In the genomic region with DNA sequence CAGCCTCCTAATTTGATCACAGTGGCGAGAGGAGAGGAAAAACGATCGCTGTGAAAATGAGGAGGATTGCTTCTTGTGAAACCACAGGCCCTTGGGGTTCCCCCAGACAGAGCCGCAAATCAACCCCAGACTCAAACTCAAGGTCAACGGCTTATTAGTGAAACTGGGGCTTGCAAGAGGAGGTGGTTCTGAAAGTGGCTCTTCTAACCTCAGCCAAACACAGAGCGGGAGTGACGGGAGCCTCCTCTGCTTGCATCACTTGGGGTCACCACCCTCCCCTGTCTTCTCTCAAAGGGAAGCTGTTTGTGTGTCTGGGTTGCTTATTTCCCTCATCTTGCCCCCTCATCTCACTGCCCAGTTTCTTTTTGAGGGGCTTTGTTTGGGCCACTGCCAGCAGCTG, we compare ENCODE assay signal across 14 cellular contexts. TPM values are rescaled to one million over a fixed set of nuclear protein-coding genes. Genes with fewer than 3 reads are reported as not detected.
DNase-seq lines count a peak whose midpoint lies in the region; ATAC-seq, FAIRE-seq and TF ChIP-seq lines count a peak whose summit lies in the region.
"Had no signal": no experiment of that assay in that cellular context is flagged by ENCODE, and none has a peak within 500 bp of the region (broad histone marks: within the 10 kb centered on the region; RNA-seq: fewer than 3 reads in every experiment).

No MANE protein-coding gene starts in this region.

- H3K36me3 Mint-ChIP-seq in activated CD8-positive, alpha-beta T cell treated with anti-CD3 and anti-CD28 coated beads, Interleukin-2, amount 10 ng/mL, durations not matched to agents 7 days and 5 days (ENCODE audit: low read depth): no peaks in the 10 kb centered on the region
- H3K36me3 Mint-ChIP-seq: CD8-positive, alpha-beta T cell; memory B cell had no signal

- H3K4me3 Mint-ChIP-seq in activated CD8-positive, alpha-beta T cell treated with anti-CD3 and anti-CD28 coated beads, Interleukin-2, amount 10 ng/mL, durations not matched to agents 7 days and 5 days: no peak overlapping the region
- H3K4me3 Mint-ChIP-seq: CD8-positive, alpha-beta T cell; memory B cell had no signal

- H3K4me3 ChIP-seq in small intestine (ENCODE audit: low read depth in 1 of 2, low read length in 2 of 2) (no peak overlapping the region), left lung (no peak overlapping the region)
- H3K4me3 ChIP-seq: right lobe of liver had no signal

- H3K27ac ChIP-seq in small intestine (ENCODE audit: low read depth in 1 of 2, low read length in 1 of 2) (no peak overlapping the region), left lung (no peak overlapping the region)
- H3K27ac ChIP-seq: right lobe of liver had no signal

- peaks cover 13% of the 10 kb centered on the region for H3K4me1 Mint-ChIP-seq in activated CD8-positive, alpha-beta T cell treated with anti-CD3 and anti-CD28 coated beads, Interleukin-2, amount 10 ng/mL, durations not matched to agents 7 days and 5 days (ENCODE audit: low read depth)
- H3K4me1 Mint-ChIP-seq: memory B cell had no signal

- FAIRE-seq in small intestine (lab: Jason Lieb, UNC): no peak

- peak; percentile 80 for ATAC-seq in GM18873 (IDR thresholded peaks at IDR 0.05; ENCODE audit: low FRiP score, unreplicated experiment)
- ATAC-seq in HG02798 (IDR thresholded peaks at IDR 0.05; ENCODE audit: poor library complexity, unreplicated experiment): peak; percentile 92
- peak; percentile 26 for ATAC-seq in activated CD8-positive, alpha-beta T cell treated with anti-CD3 and anti-CD28 coated beads, Interleukin-2, amount 10 ng/mL, durations not matched to agents 7 days and 5 days
- no peak for ATAC-seq in left lung
- ATAC-seq: CD8-positive, alpha-beta T cell; right lobe of liver; SK-N-SH treated with all-trans-retinoic acid at 6 μM for 48 hours had no signal

- WGBS in small intestine, 3 donors: 67 to 77% (median 69%) methylated on average over 7 of the region's 7 CpGs

- peak; percentile 55 for DNase-seq in GM10266 (ENCODE audit: extremely low spot score)
- peak; percentile 42 for DNase-seq in activated CD8-positive, alpha-beta T cell treated with anti-CD3 and anti-CD28 coated beads, Interleukin-2, amount 10 ng/mL, durations not matched to agents 7 days and 5 days
- no peak for DNase-seq in small intestine
- DNase-seq in globus pallidus (ENCODE audit: low spot score): no peak
- no peak for DNase-seq in left lung
- DNase-seq in DMS 273 treated with DMSO at 0.1 percent for 48 hours (lab: John Stamatoyannopoulos, UW): no peak
- DNase-seq: CD8-positive, alpha-beta T cell; cortex of kidney; NCI-H1694 treated with DMSO at 0.1 percent for 48 hours; right lobe of liver had no signal

- CTCF ChIA-PET in activated CD8-positive, alpha-beta T cell treated with anti-CD3 and anti-CD28 coated beads, Interleukin-2, amount 10 ng/mL, durations not matched to agents 7 days and 5 days (lab: Charles Lee): interaction anchor here (2.8 kb wide), 1 partner anchor 224 kb away, joined by 11 read pairs; no protein-coding TSS in a partner anchor

- H3K27me3 Mint-ChIP-seq in activated CD8-positive, alpha-beta T cell treated with anti-CD3 and anti-CD28 coated beads, Interleukin-2, amount 10 ng/mL, durations not matched to agents 7 days and 5 days (ENCODE audit: low read depth): peaks cover 31% of the 10 kb centered on the region

- intact Hi-C loops in left lung (cut with DNase I): loop anchor here in 1 of 2 donors (10.0 kb wide), 1 partner anchor 219 kb away; no protein-coding TSS in a partner anchor

- H3K4me1 ChIP-seq in small intestine (ENCODE audit: control insufficient read depth in 2 of 2, insufficient read depth in 1 of 2, low read depth in 1 of 2, low read length in 1 of 2) (no peaks in the 10 kb centered on the region), left lung (no peaks in the 10 kb centered on the region)
- H3K4me1 ChIP-seq: right lobe of liver had no signal

- POLR2A ChIA-PET in activated CD8-positive, alpha-beta T cell treated with anti-CD3 and anti-CD28 coated beads, Interleukin-2, amount 10 ng/mL, durations not matched to agents 7 days and 5 days (lab: Charles Lee): no interaction called here

- H3K27ac Mint-ChIP-seq in activated CD8-positive, alpha-beta T cell treated with anti-CD3 and anti-CD28 coated beads, Interleukin-2, amount 10 ng/mL, durations not matched to agents 7 days and 5 days: no peak overlapping the region
- H3K27ac Mint-ChIP-seq: CD8-positive, alpha-beta T cell; memory B cell had no signal

- TF ChIP-seq CTCF in GM10266 (IDR thresholded peaks at IDR 0.05; ENCODE audit: control insufficient read depth, insufficient read depth, low read depth, missing control alignments) (no peak), left lung (IDR thresholded peaks at IDR 0.05) (no peak)

- H3K9me3 ChIP-seq in small intestine (ENCODE audit: control insufficient read depth, low read depth) (no peaks in the 10 kb centered on the region), left lung (no peaks in the 10 kb centered on the region)
- H3K9me3 ChIP-seq: right lobe of liver had no signal

- H3K27me3 ChIP-seq in small intestine (ENCODE audit: control insufficient read depth in 2 of 2, insufficient read depth in 2 of 2, low read length in 2 of 2) (peaks cover 0 to 2% of the 10 kb centered on the region in 2 donors), left lung (peaks cover 0 to 27% of the 10 kb centered on the region in 2 donors)
- H3K27me3 ChIP-seq: right lobe of liver had no signal

- no peaks in the 10 kb centered on the region for H3K9me3 Mint-ChIP-seq in activated CD8-positive, alpha-beta T cell treated with anti-CD3 and anti-CD28 coated beads, Interleukin-2, amount 10 ng/mL, durations not matched to agents 7 days and 5 days (ENCODE audit: insufficient read depth)
- H3K9me3 Mint-ChIP-seq: CD8-positive, alpha-beta T cell; memory B cell had no signal

- H3K36me3 ChIP-seq in small intestine (ENCODE audit: control insufficient read depth in 2 of 2, insufficient read depth in 2 of 2, low read length in 2 of 2) (no peaks in the 10 kb centered on the region), left lung (no peaks in the 10 kb centered on the region)
- H3K36me3 ChIP-seq: right lobe of liver had no signal

RNA-seq across cellular contexts. Expression of a gene that starts 28.7 kb away (rescaled TPM):
- total RNA-seq in activated CD8-positive, alpha-beta T cell treated with anti-CD3 and anti-CD28 coated beads, Interleukin-2, amount 10 ng/mL, durations not matched to agents 7 days and 5 days: 10 to 100 TPM; 11.0 to 11.8 TPM
- 10 to 100 TPM; 13.4 to 16.1 (median 13.5) TPM for polyA plus RNA-seq in small intestine
- 10 to 100 TPM; 15.4 TPM for total RNA-seq in left lung

RNA-seq across cellular contexts. Expression of a gene that starts 37.7 kb away (rescaled TPM):
- total RNA-seq in activated CD8-positive, alpha-beta T cell treated with anti-CD3 and anti-CD28 coated beads, Interleukin-2, amount 10 ng/mL, durations not matched to agents 7 days and 5 days: not detected
- under 1 TPM in 1 of 3 donors, not detected in 2; 0.10 TPM for polyA plus RNA-seq in small intestine
- total RNA-seq in left lung: under 1 TPM in 1 of 2 donors, not detected in 1; 0.26 TPM
- total RNA-seq: CD8-positive, alpha-beta T cell; right lobe of liver had no signal

Comparison
In these comparisons a context has a peak if more than half of its experiments do, and no peak if none do; other contexts are left out.
1. DNase-seq: peak in GM10266 (single experiment) and activated CD8-positive, alpha-beta T cell treated with anti-CD3 and anti-CD28 coated beads, Interleukin-2, amount 10 ng/mL, durations not matched to agents 7 days and 5 days (single experiment); none in small intestine (single experiment), globus pallidus (single experiment), left lung (0 of 2) and DMS 273 treated with DMSO at 0.1 percent for 48 hours (single experiment).